In the genomic region with DNA sequence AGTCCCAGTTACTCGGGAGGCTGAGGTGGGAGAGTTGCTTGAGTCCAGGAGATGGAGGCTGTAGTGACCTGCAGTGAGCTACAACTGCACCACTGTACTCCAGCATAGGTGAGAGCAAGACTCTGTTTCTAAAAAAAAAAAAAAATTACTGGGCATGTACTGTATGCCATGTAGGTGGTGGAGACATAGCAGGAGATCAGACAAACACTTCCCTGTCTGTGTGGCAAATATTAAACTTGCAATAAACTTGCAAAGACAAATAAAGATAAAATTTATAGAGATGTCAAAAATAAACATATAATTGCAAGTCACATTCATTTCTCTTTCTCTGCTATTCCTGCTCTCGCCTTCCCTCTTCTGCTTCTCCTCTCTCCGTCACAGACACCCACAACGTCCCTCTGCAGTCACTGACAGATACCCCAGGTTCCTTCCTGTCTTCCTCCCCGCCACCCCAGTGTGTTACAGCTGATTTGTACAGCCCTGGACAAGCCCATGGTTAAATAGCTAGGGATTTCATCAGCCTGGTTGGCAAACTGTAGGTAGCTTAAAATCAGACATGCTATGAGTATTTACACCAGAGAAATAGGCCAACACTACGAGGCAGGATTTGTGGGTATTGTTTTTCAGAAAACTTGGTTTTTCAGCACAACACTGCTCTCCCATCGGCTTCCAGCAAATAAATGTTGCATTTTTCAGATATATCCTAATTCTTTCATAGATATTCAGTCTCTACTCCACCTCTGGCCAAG, we compare ENCODE assay signal across 22 cellular contexts. TPM values are rescaled to one million over a fixed set of nuclear protein-coding genes. Genes with fewer than 3 reads are reported as not detected.
"Had no signal": no experiment of that assay in that cellular context is flagged by ENCODE, and none has a peak within 500 bp of the region (broad histone marks: within the 10 kb centered on the region; RNA-seq: fewer than 3 reads in every experiment).

No MANE protein-coding gene starts in this region.

- DNase-seq: activated CD4-positive, alpha-beta T cell treated with anti-CD3 and anti-CD28 coated beads for 36 hours; activated CD4-positive, alpha-beta T cell treated with anti-CD3 and anti-CD28 coated beads, Interleukin-2, amount 50 U/mL, for 48 hours; amygdala; dermis blood vessel endothelial cell; effector memory CD8-positive, alpha-beta T cell; foreskin melanocyte; glutamatergic neuron; hypothalamus; stimulated activated CD4-positive, alpha-beta T cell treated with anti-CD3 and anti-CD28 coated beads, Interleukin-2, amount 100 ng/mL, for 24 hours; stimulated activated naive CD8-positive, alpha-beta T cell treated with anti-CD3 and anti-CD28 coated beads, Interleukin-15, Interleukin-2, amounts not matched to agents 100 U/mL and 50 U/mL, for 24 hours; substantia nigra; tibial artery; uterus had no signal

- H3K27ac ChIP-seq: cardiac muscle cell, epithelial cell of prostate, right atrium auricular region, tibial artery, uterus had no signal

- ATAC-seq: activated CD4-positive, alpha-beta T cell treated with anti-CD3 and anti-CD28 coated beads for 36 hours; effector memory CD8-positive, alpha-beta T cell; left lobe of liver; stimulated activated naive CD8-positive, alpha-beta T cell treated with anti-CD3 and anti-CD28 coated beads, Interleukin-15, Interleukin-2, amounts not matched to agents 100 U/mL and 50 U/mL, for 24 hours had no signal

RNA-seq across cellular contexts. Expression of gene CD177, which starts 1.3 kb away (rescaled TPM):
- total RNA-seq: activated CD4-positive, alpha-beta T cell treated with anti-CD3 and anti-CD28 coated beads for 36 hours; cardiac muscle cell; chondrocyte; dermis blood vessel endothelial cell; mesothelial cell of epicardium; neural crest cell; osteoblast; progenitor cell of endocrine pancreas had no signal
